Comparison of ENCODE assay signal across 12 cellular contexts in genomic region chr14:103408491-103409155, GRCh38. TPM values are rescaled to one million over a fixed set of nuclear protein-coding genes. Genes with fewer than 3 reads are reported as not detected.
DNase-seq lines count a peak whose midpoint lies in the region; ATAC-seq and TF ChIP-seq lines count a peak whose summit lies in the region.
"Had no signal": no experiment of that assay in that cellular context is flagged by ENCODE, and none has a peak within 500 bp of the region (broad histone marks: within the 10 kb centered on the region; RNA-seq: fewer than 3 reads in every experiment).

No MANE protein-coding gene starts in this region.

- peaks cover 9 to 12% of the 10 kb centered on the region in 2 donors for H3K36me3 ChIP-seq in lung (ENCODE audit: control insufficient read depth in 2 of 2, insufficient read depth in 2 of 2, low read length in 2 of 2)

- peak; percentile 28 for ATAC-seq in lung (ENCODE audit: insufficient read depth, low FRiP score)
- no peak for ATAC-seq in HG03457 (IDR thresholded peaks at IDR 0.05; ENCODE audit: unreplicated experiment)
- ATAC-seq: CD8-positive, alpha-beta T cell; sciatic nerve had no signal

- WGBS in lung, 2 donors, result 42 to 50% methylated on average over 7 of the region's 7 CpGs

- H3K4me1 ChIP-seq in lung (ENCODE audit: control insufficient read depth in 2 of 2, insufficient read depth in 2 of 2, low read length in 2 of 2), result peaks cover 4 to 11% of the 10 kb centered on the region in 2 donors

- H3K27me3 ChIP-seq in lung (ENCODE audit: control insufficient read depth, insufficient read depth), result no peaks in the 10 kb centered on the region

- no peak for TF ChIP-seq CTCF in LNCaP clone FGC (IDR thresholded peaks at IDR 0.05; ENCODE audit: control insufficient read depth, extremely low read depth, insufficient read depth)
- TF ChIP-seq CTCF in lung (IDR thresholded peaks at IDR 0.05; ENCODE audit: control extremely low read depth, extremely low read depth), result no peak

- peak; percentile 51 for DNase-seq in LNCaP clone FGC (ENCODE audit: low read depth)
- DNase-seq in cerebellar cortex (ENCODE audit: low spot score), result peak; percentile 43
- peak; percentile 44 for DNase-seq in lung (ENCODE audit: low spot score)
- DNase-seq in NCI-H1092 (lab: John Stamatoyannopoulos, UW), result no peak
- no peak for DNase-seq in NCI-H748 treated with DMSO at 0.1 percent for 48 hours (lab: John Stamatoyannopoulos, UW)
- DNase-seq: activated B cell treated with CpG ODN at 0.5 μM for 24 hours; CD8-positive, alpha-beta T cell; GDM1; stimulated activated naive CD4-positive, alpha-beta T cell had no signal

- H3K9me3 ChIP-seq in lung (ENCODE audit: control insufficient read depth in 2 of 2, insufficient read depth in 1 of 2, low read length in 1 of 2), result no peaks in the 10 kb centered on the region

- no peak overlapping the region for H3K4me3 ChIP-seq in LNCaP clone FGC (ENCODE audit: low read depth, low read length)
- H3K4me3 ChIP-seq in lung, result no peak overlapping the region

- H3K27ac ChIP-seq in lung (ENCODE audit: low read depth in 1 of 2, low read length in 1 of 2) (peak overlapping the region; percentile 5 to 32), temporal lobe (ENCODE audit: low read depth, low read length) (peak overlapping the region; percentile 20)

RNA-seq across cellular contexts. Expression of gene MARK3, which starts 23.4 kb away (rescaled TPM):
- total RNA-seq in lung, result 100 to 1,000 TPM; 103 to 177 TPM
- 10 to 100 TPM; 56.2 to 97.9 TPM for polyA plus RNA-seq in lung
- total RNA-seq in temporal lobe, result 94.7 TPM

Comparison
In these comparisons a context has a peak if more than half of its experiments do, and no peak if none do; other contexts are left out.
1. DNase-seq: peak in LNCaP clone FGC (single experiment), cerebellar cortex (single experiment) and lung (single experiment); none in NCI-H1092 (single experiment) and NCI-H748 treated with DMSO at 0.1 percent for 48 hours (single experiment).